Comparison of ENCODE assay signal across 28 cellular contexts in genomic region chr6:43947860-43948259, GRCh38.
"Had no signal": no experiment of that assay in that cellular context is flagged by ENCODE, and none has a peak within 500 bp of the region (broad histone marks: within the 10 kb centered on the region; RNA-seq: fewer than 3 reads in every experiment).

No MANE protein-coding gene starts in this region.

- H3K4me1 ChIP-seq: ascending aorta, tibial nerve, uterus had no signal

- H2AFZ ChIP-seq: hepatocyte, neural progenitor cell had no signal

- H3K4me3 ChIP-seq: adrenal gland, ascending aorta, cardiac muscle cell, coronary artery, dorsolateral prefrontal cortex, gastrocnemius medialis, hepatocyte, neural progenitor cell, right atrium auricular region, tibial nerve, uterus had no signal

- H3K27ac ChIP-seq: adrenal gland, ascending aorta, coronary artery, dorsolateral prefrontal cortex, gastrocnemius medialis, hepatocyte, neural progenitor cell, tibial nerve, uterus had no signal

- H3K4me2 ChIP-seq: hepatocyte, neural progenitor cell had no signal

- DNase-seq: activated CD4-positive, alpha-beta T cell treated with anti-CD3 and anti-CD28 coated beads for 1 hour; activated CD4-positive, alpha-beta T cell treated with anti-CD3 and anti-CD28 coated beads, Interleukin-2, amount 10 ng/mL, durations not matched to agents 7 days and 5 days; activated CD8-positive, alpha-beta T cell treated with anti-CD3 and anti-CD28 coated beads, Interleukin-2, amount 10 ng/mL, durations not matched to agents 7 days and 5 days; activated naive CD4-positive, alpha-beta T cell treated with Interleukin-2 at 50 U/mL for 16 hours; activated naive CD8-positive, alpha-beta T cell treated with anti-CD3 and anti-CD28 coated beads for 36 hours; activated T-cell treated with anti-CD3 and anti-CD28 coated beads, Interleukin-2, amount 50 U/mL, for 48 hours; dorsolateral prefrontal cortex; effector memory CD4-positive, alpha-beta T cell; erythroblast; gastrocnemius medialis; left cardiac atrium; natural killer cell; occipital lobe; stimulated activated CD4-positive, alpha-beta T cell treated with anti-CD3 and anti-CD28 coated beads, Interleukin-15, amount 100 ng/mL, for 24 hours; stimulated activated CD4-positive, alpha-beta T cell treated with anti-CD3 and anti-CD28 coated beads, Interleukin-2, amount 100 ng/mL, for 24 hours; stimulated activated naive CD4-positive, alpha-beta T cell; T-helper 2 cell; uterus had no signal

- H3K9ac ChIP-seq: neural progenitor cell had no signal

- ATAC-seq: activated CD8-positive, alpha-beta T cell treated with anti-CD3 and anti-CD28 coated beads, Interleukin-2, amount 10 ng/mL, durations not matched to agents 7 days and 5 days; gastrocnemius medialis; left cardiac atrium; natural killer cell; WTC11 had no signal

- H3K9me3 ChIP-seq: adrenal gland, gastrocnemius medialis had no signal

- H3K27me3 ChIP-seq: adrenal gland, ascending aorta, cardiac muscle cell, gastrocnemius medialis, hepatocyte, neural progenitor cell, right atrium auricular region, tibial nerve, uterus had no signal

- H3K79me2 ChIP-seq: hepatocyte had no signal

- H3K36me3 ChIP-seq: adrenal gland, ascending aorta, cardiac muscle cell, gastrocnemius medialis, neural progenitor cell, right atrium auricular region, tibial nerve, uterus had no signal

- FAIRE-seq: keratinocyte had no signal
